In genomic region chr12:58917699-58918334, GRCh38 we compare ENCODE assay signal across 8 cellular contexts. TPM values are rescaled to one million over a fixed set of nuclear protein-coding genes. Genes with fewer than 3 reads are reported as not detected.
DNase-seq lines count a peak whose midpoint lies in the region; ATAC-seq and TF ChIP-seq lines count a peak whose summit lies in the region.

No MANE protein-coding gene starts in this region.

- ATAC-seq in GM19035 (IDR thresholded peaks at IDR 0.05; ENCODE audit: unreplicated experiment) = no peak

- H3K9me3 ChIP-seq in iPS-20b (ENCODE audit: insufficient read depth, low read depth, low read length) (no peaks in the 10 kb centered on the region), adrenal gland (replicated peaks in 1 of 3) (no peaks in the 10 kb centered on the region)

- intact Hi-C loops in posterior cingulate gyrus (cut with DNase I) = no loop called here
- intact Hi-C loops in adrenal gland (cut with DNase I) = no loop called here

- no peak for DNase-seq in H7
- DNase-seq in posterior cingulate gyrus = no peak
- DNase-seq in stimulated activated CD4-positive, alpha-beta T cell treated with anti-CD3 and anti-CD28 coated beads, Interleukin-2, amount 100 ng/mL, for 24 hours = no peak
- DNase-seq in adrenal gland = no peak

- peak overlapping the region; percentile 35; the same call in 1 of the 2 replicates for H3K4me3 ChIP-seq in H7 (ENCODE audit: insufficient read depth, low read depth, low read length)
- peak overlapping the region; percentile 97 for H3K4me3 ChIP-seq in WI38 (ENCODE audit: low read depth, low read length)
- peak overlapping the region; percentile 86 for H3K4me3 ChIP-seq in iPS-20b (ENCODE audit: low read length)
- peak overlapping the region; percentile 60 to 89 (median 71) for H3K4me3 ChIP-seq in skin epidermis
- H3K4me3 ChIP-seq in adrenal gland = peak overlapping the region in 1 of 4 donors; percentile 72

- H3K36me3 ChIP-seq in H7 (replicated peaks; ENCODE audit: control insufficient read depth, insufficient read depth, low read length) (no peaks in the 10 kb centered on the region), iPS-20b (ENCODE audit: insufficient read depth, low read depth, low read length) (peaks cover 8% of the 10 kb centered on the region), adrenal gland (replicated peaks in 1 of 2) (no peaks in the 10 kb centered on the region)

- 54 to 57% (median 54%) methylated on average over 4 of the region's 4 CpGs for WGBS in adrenal gland, 4 donors

- no peak for TF ChIP-seq POLR2A in adrenal gland (IDR thresholded peaks at IDR 0.05)

- H3K27me3 ChIP-seq in H7 (ENCODE audit: control insufficient read depth, insufficient read depth, low read length) (peaks cover 10% of the 10 kb centered on the region), iPS-20b (ENCODE audit: insufficient read depth, low read length) (peaks cover 10% of the 10 kb centered on the region), adrenal gland (no peaks in the 10 kb centered on the region)

- no peak overlapping the region; the same call in 1 of the 2 replicates for H3K9ac ChIP-seq in iPS-20b (ENCODE audit: low read depth, low read length)

- H3K27ac ChIP-seq in iPS-20b (ENCODE audit: low read length) (no peak overlapping the region), skin epidermis (peak overlapping the region in 19 of 21 experiments; percentile 85 to 99 (median 95)), adrenal gland (peak overlapping the region in 1 of 5 donors; percentile 19)

- TF ChIP-seq CTCF in WI38 (IDR thresholded peaks at IDR 0.05; ENCODE audit: low read depth, low read length) (no peak), adrenal gland (IDR thresholded peaks at IDR 0.05) (no peak)

- H3K4me1 ChIP-seq in iPS-20b (ENCODE audit: insufficient read depth, low read length) (peaks cover 42% of the 10 kb centered on the region; the same call in 1 of the 2 replicates), adrenal gland (replicated peaks in 1 of 2) (peaks cover 9 to 12% of the 10 kb centered on the region in 2 donors)

RNA-seq across cellular contexts. Expression of gene LRIG3, which starts 2.5 kb away (rescaled TPM):
- total RNA-seq in H7 (2014; rRNA removed; shearing (Covaris generic)) = 27.1 and 51.7 TPM in 2 replicates
- 10 to 100 TPM in 1 of 8 donors, 1 to 10 TPM in 7; 1.8 to 11.8 (median 4.1) TPM for total RNA-seq in adrenal gland
- polyA plus RNA-seq in adrenal gland = 1 to 10 TPM; 1.1 to 2.6 (median 1.8) TPM
